In the genomic region with DNA sequence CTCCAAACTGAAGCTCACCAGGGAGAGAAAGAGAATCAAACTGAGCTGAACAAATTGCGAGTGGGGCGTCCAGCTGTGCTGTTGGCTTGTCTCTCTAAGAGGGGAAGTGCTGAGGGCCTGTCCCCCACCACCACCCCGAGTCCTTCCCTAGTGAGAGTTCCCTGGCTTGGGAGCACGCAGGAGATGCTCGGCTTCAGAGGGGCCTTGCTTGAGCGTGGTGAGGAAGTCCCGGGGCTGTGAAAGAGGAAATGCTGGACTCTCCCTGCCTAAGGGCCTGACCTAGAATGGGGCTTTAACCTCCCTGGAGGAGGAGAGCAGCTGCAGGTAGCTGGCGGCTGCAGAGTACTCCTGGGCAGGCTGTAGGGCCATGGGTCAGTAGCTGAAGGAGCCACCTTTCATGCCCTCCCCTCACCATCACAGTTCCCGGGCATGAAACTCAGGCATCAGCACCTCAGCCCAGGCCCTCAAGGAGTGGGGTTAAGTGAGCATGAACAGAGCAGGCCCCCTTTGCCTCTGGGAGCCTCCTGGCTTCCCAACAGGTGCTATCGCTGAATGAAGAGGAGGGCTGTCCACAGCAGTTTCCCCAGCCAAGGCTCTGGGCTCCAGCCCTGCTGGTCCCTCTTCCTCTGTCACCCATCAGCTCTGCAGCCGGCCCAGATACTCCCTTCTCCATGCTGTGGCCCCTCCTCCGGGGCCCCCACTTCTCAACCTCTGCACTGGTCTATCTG, we compare ENCODE assay signal across 9 cellular contexts.
DNase-seq lines count a peak whose midpoint lies in the region; TF ChIP-seq lines count a peak whose summit lies in the region.
"Had no signal": no experiment of that assay in that cellular context is flagged by ENCODE, and none has a peak within 500 bp of the region (broad histone marks: within the 10 kb centered on the region; RNA-seq: fewer than 3 reads in every experiment).

No MANE protein-coding gene starts in this region.

- H3K9me3 Mint-ChIP-seq in endothelial cell (ENCODE audit: unreplicated experiment) (no peaks in the 10 kb centered on the region), Calu3 (ENCODE audit: low read depth, unreplicated experiment) (peaks cover 2% of the 10 kb centered on the region), mesothelial cell of epicardium (no peaks in the 10 kb centered on the region)

- TF ChIP-seq CTCF in endothelial cell (IDR thresholded peaks at IDR 0.05; ENCODE audit: unreplicated experiment) (no peak), tibial artery (IDR thresholded peaks at IDR 0.05) (no peak), Calu3 (IDR thresholded peaks at IDR 0.05; ENCODE audit: unreplicated experiment) (no peak), mesothelial cell of epicardium (IDR thresholded peaks at IDR 0.05; ENCODE audit: unreplicated experiment) (no peak)

- CTCF ChIA-PET in Calu3 (lab: Charles Lee): no interaction called here

- H3K4me3 Mint-ChIP-seq in endothelial cell (ENCODE audit: unreplicated experiment) (peak overlapping the region; percentile 59), Calu3 (ENCODE audit: low read depth, unreplicated experiment) (no peak overlapping the region), mesothelial cell of epicardium (no peak overlapping the region)

- H3K9me3 ChIP-seq in muscle layer of duodenum (ENCODE audit: control insufficient read depth in 1 of 2, low read length in 2 of 2): no peaks in the 10 kb centered on the region
- H3K9me3 ChIP-seq in tibial artery: peaks cover 0 to 2% (median 0%) of the 10 kb centered on the region in 3 donors

- H3K4me1 Mint-ChIP-seq in endothelial cell (ENCODE audit: unreplicated experiment) (peaks cover 34% of the 10 kb centered on the region), Calu3 (ENCODE audit: low read depth, unreplicated experiment) (peaks cover 4% of the 10 kb centered on the region), mesothelial cell of epicardium (peaks cover 23% of the 10 kb centered on the region)

- H3K27ac Mint-ChIP-seq in endothelial cell (ENCODE audit: unreplicated experiment) (peak overlapping the region; percentile 97), Calu3 (ENCODE audit: unreplicated experiment) (no peak overlapping the region), mesothelial cell of epicardium (no peak overlapping the region)

- DNase-seq in NCI-H510A treated with DMSO at 0.1 percent for 48 hours (lab: John Stamatoyannopoulos, UW): peak; percentile 66
- DNase-seq in NCI-H510A (lab: John Stamatoyannopoulos, UW): no peak
- DNase-seq in endothelial cell (ENCODE audit: low spot score): no peak
- peak; percentile 66 to 80 for DNase-seq in tibial artery
- no peak for DNase-seq in Calu3
- no peak for DNase-seq in activated CD4-positive, alpha-beta T cell treated with anti-CD3 and anti-CD28 coated beads, Interleukin-2, amount 50 U/mL, for 4 hours
- no peak for DNase-seq in mesothelial cell of epicardium (ENCODE audit: low spot score in 2 of 2, unreplicated experiment in 2 of 2)
- DNase-seq: NCI-H2227 treated with DMSO at 0.1 percent for 48 hours had no signal

- H3K27me3 ChIP-seq in muscle layer of duodenum (ENCODE audit: low read depth, low read length) (no peaks in the 10 kb centered on the region), tibial artery (no peaks in the 10 kb centered on the region)

- H3K27ac ChIP-seq in muscle layer of duodenum (ENCODE audit: low read length) (peak overlapping the region; percentile 80), tibial artery (peak overlapping the region in 1 of 2 donors; percentile 60)

- BruUV-seq in Calu3 (replicated peaks; lab: Mats Ljungman, UMichigan): no TSS peak

- no peaks in the 10 kb centered on the region for H3K36me3 ChIP-seq in muscle layer of duodenum (ENCODE audit: control insufficient read depth in 1 of 2, insufficient read depth in 2 of 2, low read length in 2 of 2)
- no peaks in the 10 kb centered on the region for H3K36me3 ChIP-seq in tibial artery

- intact Hi-C loops in tibial artery (cut with DNase I; ENCODE audit: low total_unique reads) (no loop called here), Calu3 (cut with micrococcal nuclease; ENCODE audit: unreplicated experiment) (no loop called here)

- H3K36me3 Mint-ChIP-seq in endothelial cell (ENCODE audit: low read depth, unreplicated experiment): peaks cover 14% of the 10 kb centered on the region
- H3K36me3 Mint-ChIP-seq in Calu3 (ENCODE audit: insufficient read depth, unreplicated experiment): no peaks in the 10 kb centered on the region
- H3K36me3 Mint-ChIP-seq in mesothelial cell of epicardium: peaks cover 6% of the 10 kb centered on the region

- H3K4me1 ChIP-seq in muscle layer of duodenum (ENCODE audit: control insufficient read depth in 1 of 2, insufficient read depth in 2 of 2, low read length in 2 of 2): peaks cover 25 to 43% of the 10 kb centered on the region in 2 donors
- H3K4me1 ChIP-seq in tibial artery: peaks cover 3 to 27% (median 18%) of the 10 kb centered on the region in 4 donors

- H3K4me3 ChIP-seq in muscle layer of duodenum (ENCODE audit: low read depth in 1 of 2, low read length in 2 of 2) (no peak overlapping the region), tibial artery (no peak overlapping the region)

- H3K27me3 Mint-ChIP-seq in endothelial cell (ENCODE audit: unreplicated experiment) (no peaks in the 10 kb centered on the region), Calu3 (ENCODE audit: unreplicated experiment) (no peaks in the 10 kb centered on the region), mesothelial cell of epicardium (ENCODE audit: low read depth) (no peaks in the 10 kb centered on the region)

Comparison
In these comparisons a context has a peak if more than half of its experiments do, and no peak if none do; other contexts are left out.
1. DNase-seq: peak in NCI-H510A treated with DMSO at 0.1 percent for 48 hours (single experiment) and tibial artery (2 of 2); none in NCI-H510A (single experiment), endothelial cell (single experiment), Calu3 (single experiment), activated CD4-positive, alpha-beta T cell treated with anti-CD3 and anti-CD28 coated beads, Interleukin-2, amount 50 U/mL, for 4 hours (0 of 2) and mesothelial cell of epicardium (0 of 2).